14 cellular contexts compared by ENCODE assay signal in genomic region chr10:72278668-72279393, GRCh38. TPM values are rescaled to one million over a fixed set of nuclear protein-coding genes. Genes with fewer than 3 reads are reported as not detected.
A peak's percentile ranks its signal among the peaks of the same experiment; 100 is the strongest.
DNase-seq lines count a peak whose midpoint lies in the region; ATAC-seq, FAIRE-seq and TF ChIP-seq lines count a peak whose summit lies in the region.
"Had no signal": no experiment of that assay in that cellular context is flagged by ENCODE, and none has a peak within 500 bp of the region (broad histone marks: within the 10 kb centered on the region; RNA-seq: fewer than 3 reads in every experiment).

No MANE protein-coding gene starts in this region.

- no peaks in the 10 kb centered on the region for H3K9me3 Mint-ChIP-seq in activated T-cell treated with anti-CD3 and anti-CD28 coated beads, Interleukin-2, amount 50 U/mL, for 72 hours
- H3K9me3 Mint-ChIP-seq in activated T-cell treated with anti-CD3 and anti-CD28 coated beads, Interleukin-2, amount 50 U/mL, for 4 hours = no peaks in the 10 kb centered on the region

- no peak for FAIRE-seq in urothelium cell line (lab: Jason Lieb, UNC)
- FAIRE-seq: endometrium, small intestine had no signal

- H3K4me1 ChIP-seq in stomach = peaks cover 19 to 35% (median 27%) of the 10 kb centered on the region in 4 donors

- H3K4me3 ChIP-seq in stomach = no peak overlapping the region
- H3K4me3 ChIP-seq: GM23248 had no signal

- H3K27me3 ChIP-seq in stomach = no peaks in the 10 kb centered on the region

- peaks cover 15 to 26% (median 20%) of the 10 kb centered on the region in 4 donors for H3K36me3 ChIP-seq in stomach

- intact Hi-C loops in stomach (cut with DNase I; ENCODE audit: low total_unique reads) = no loop called here

- no peak for DNase-seq in activated T-cell treated with anti-CD3 and anti-CD28 coated beads, Interleukin-2, amount 50 U/mL, for 72 hours
- DNase-seq in activated T-cell treated with anti-CD3 and anti-CD28 coated beads, Interleukin-2, amount 50 U/mL, for 4 hours = no peak
- no peak for DNase-seq in RWPE1 (ENCODE audit: low spot score)
- DNase-seq in epidermal melanocyte (ENCODE audit: insufficient read length, low spot score) = peak; percentile 16
- DNase-seq in stomach = no peak
- DNase-seq in urothelium cell line (ENCODE audit: low spot score) = no peak
- DNase-seq: activated CD4-positive, alpha-beta T cell treated with anti-CD3 and anti-CD28 coated beads for 1 hour; GF-D8; GM23248; RPMI8226 had no signal

- peaks cover 43% of the 10 kb centered on the region for H3K4me1 Mint-ChIP-seq in activated T-cell treated with anti-CD3 and anti-CD28 coated beads, Interleukin-2, amount 50 U/mL, for 72 hours (ENCODE audit: low read depth)
- H3K4me1 Mint-ChIP-seq in activated T-cell treated with anti-CD3 and anti-CD28 coated beads, Interleukin-2, amount 50 U/mL, for 4 hours (ENCODE audit: low read depth) = peaks cover 28% of the 10 kb centered on the region

- no peak for TF ChIP-seq POLR2A in stomach (IDR thresholded peaks at IDR 0.05)

- TF ChIP-seq EP300 in stomach (IDR thresholded peaks at IDR 0.05) = no peak

- POLR2A ChIA-PET in RWPE1 (lab: Yijun Ruan, JAX; ENCODE audit: low non-redundant PET) = interaction anchor here (0.9 to 3.7 kb wide), 2 partner anchors 44 to 51 kb away, joined by 3 to 46 read pairs; no protein-coding TSS in a partner anchor

- no peak overlapping the region for H3K4me3 Mint-ChIP-seq in activated T-cell treated with anti-CD3 and anti-CD28 coated beads, Interleukin-2, amount 50 U/mL, for 72 hours
- no peak overlapping the region for H3K4me3 Mint-ChIP-seq in activated T-cell treated with anti-CD3 and anti-CD28 coated beads, Interleukin-2, amount 50 U/mL, for 4 hours

- no peaks in the 10 kb centered on the region for H3K9me3 ChIP-seq in stomach

- CTCF ChIA-PET in RWPE1 (lab: Yijun Ruan, JAX) = interaction anchor here (0.6 to 1.1 kb wide), 4 partner anchors 12 to 78 kb away, joined by 3 to 4 read pairs (median 4); no protein-coding TSS in a partner anchor

- H3K27ac Mint-ChIP-seq in activated T-cell treated with anti-CD3 and anti-CD28 coated beads, Interleukin-2, amount 50 U/mL, for 72 hours = peak overlapping the region; percentile 54

- no peaks in the 10 kb centered on the region for H3K27me3 Mint-ChIP-seq in activated T-cell treated with anti-CD3 and anti-CD28 coated beads, Interleukin-2, amount 50 U/mL, for 72 hours (ENCODE audit: low read depth)
- no peaks in the 10 kb centered on the region for H3K27me3 Mint-ChIP-seq in activated T-cell treated with anti-CD3 and anti-CD28 coated beads, Interleukin-2, amount 50 U/mL, for 4 hours (ENCODE audit: low read depth)

- WGBS in stomach, 5 donors = 89 to 91% (median 89%) methylated on average over 5 of the region's 5 CpGs

- TF ChIP-seq CTCF in RWPE1 (conservative IDR thresholded peaks at IDR 0.05; ENCODE audit: low read depth) (no peak), stomach (IDR thresholded peaks at IDR 0.05) (no peak)

- no peak for ATAC-seq in activated T-cell treated with anti-CD3 and anti-CD28 coated beads, Interleukin-2, amount 50 U/mL, for 72 hours (replicated peaks in 1 of 2)
- no peak for ATAC-seq in activated T-cell treated with anti-CD3 and anti-CD28 coated beads, Interleukin-2, amount 50 U/mL, for 4 hours
- ATAC-seq in HG03342 (IDR thresholded peaks at IDR 0.05; ENCODE audit: unreplicated experiment) = no peak
- no peak for ATAC-seq in HG02885 (IDR thresholded peaks at IDR 0.05; ENCODE audit: poor library complexity, unreplicated experiment)

- peaks cover 24% of the 10 kb centered on the region in 2 donors for H3K36me3 Mint-ChIP-seq in activated T-cell treated with anti-CD3 and anti-CD28 coated beads, Interleukin-2, amount 50 U/mL, for 72 hours (ENCODE audit: insufficient read depth in 2 of 2)
- peaks cover 25% of the 10 kb centered on the region for H3K36me3 Mint-ChIP-seq in activated T-cell treated with anti-CD3 and anti-CD28 coated beads, Interleukin-2, amount 50 U/mL, for 4 hours (ENCODE audit: insufficient read depth)

- H3K27ac ChIP-seq in RWPE1 (peak overlapping the region; percentile 100), stomach (peak overlapping the region in 3 of 5 donors; percentile 92 to 96 (median 96))
- H3K27ac ChIP-seq: GM23248 had no signal

RNA-seq across cellular contexts. Expression of gene DDIT4, which starts 5.1 kb away (rescaled TPM):
- 1,000 to 10,000 TPM; 1,119 to 1,202 TPM for total RNA-seq in activated T-cell treated with anti-CD3 and anti-CD28 coated beads, Interleukin-2, amount 50 U/mL, for 72 hours
- total RNA-seq in activated T-cell treated with anti-CD3 and anti-CD28 coated beads, Interleukin-2, amount 50 U/mL, for 4 hours = 100 to 1,000 TPM; 240 to 268 (median 263) TPM
- total RNA-seq in stomach = 100 to 1,000 TPM in 4 of 5 donors, 10 to 100 TPM in 1; 89.9 to 188 (median 154) TPM
- 100 to 1,000 TPM; 122 to 176 (median 170) TPM for polyA plus RNA-seq in stomach

Comparison
In these comparisons a context has a peak if more than half of its experiments do, and no peak if none do; other contexts are left out.
1. RNA of gene DDIT4, which starts 5.1 kb away (total RNA-seq): 1,119 to 1,202 TPM in activated T-cell treated with anti-CD3 and anti-CD28 coated beads, Interleukin-2, amount 50 U/mL, for 72 hours; 240 to 268 TPM in activated T-cell treated with anti-CD3 and anti-CD28 coated beads, Interleukin-2, amount 50 U/mL, for 4 hours and 89.9 to 188 TPM in stomach; every median in the first group is over 4 times any median in the second.